Comparison of ENCODE assay signal across 8 cellular contexts in genomic region chr18:3297025-3297984, GRCh38. TPM values are rescaled to one million over a fixed set of nuclear protein-coding genes. Genes with fewer than 3 reads are reported as not detected.
DNase-seq lines count a peak whose midpoint lies in the region; ATAC-seq lines count a peak whose summit lies in the region.

No MANE protein-coding gene starts in this region.

- H3K9me2 ChIP-seq in GM23248 (ENCODE audit: insufficient read depth) = no peaks in the 10 kb centered on the region

- in situ Hi-C loops in GM23248 (cut with MboI) = loop anchor here (10.0 to 25.0 kb wide), 3 partner anchors 147 to 690 kb away; no protein-coding TSS in a partner anchor

- H3K9me3 ChIP-seq in ES-I3 (ENCODE audit: control insufficient read depth, insufficient read depth, low read length) = peaks cover 5% of the 10 kb centered on the region; the same call in 1 of the 2 replicates
- no peaks in the 10 kb centered on the region for H3K9me3 ChIP-seq in GM23248 (ENCODE audit: low read depth)
- peaks cover 2% of the 10 kb centered on the region for H3K9me3 ChIP-seq in aorta (ENCODE audit: control insufficient read depth, low read length)

- H3K9ac ChIP-seq in ES-I3 (ENCODE audit: low read depth, low read length) (peak overlapping the region; percentile 92), GM23248 (peak overlapping the region; percentile 53)

- peaks cover 11 to 14% (median 13%) of the 10 kb centered on the region in 3 donors for H3K4me1 Mint-ChIP-seq in T-cell

- no peaks in the 10 kb centered on the region; the same call in 1 of the 2 replicates for H3K4me1 ChIP-seq in ES-I3 (ENCODE audit: insufficient read depth, low read length)
- no peaks in the 10 kb centered on the region for H3K4me1 ChIP-seq in GM23248 (ENCODE audit: insufficient read depth)
- H3K4me1 ChIP-seq in aorta (ENCODE audit: control insufficient read depth in 1 of 2, insufficient read depth in 2 of 2, low read length in 2 of 2) = no peaks in the 10 kb centered on the region

- H3K9me3 Mint-ChIP-seq in T-cell = peaks cover 0 to 3% (median 1%) of the 10 kb centered on the region in 3 donors

- H3K27me3 Mint-ChIP-seq in T-cell = peaks cover 29 to 32% of the 10 kb centered on the region in 2 donors

- H2AFZ ChIP-seq in GM23248 = peak overlapping the region; percentile 74

- H3K4me3 ChIP-seq in GM23248 = peak overlapping the region; percentile 66
- H3K4me3 ChIP-seq in aorta (ENCODE audit: low read length in 2 of 2) = peak overlapping the region; percentile 35 to 51

- no peaks in the 10 kb centered on the region for H4K20me1 ChIP-seq in GM23248 (ENCODE audit: insufficient read depth)

- H3K36me3 ChIP-seq in ES-I3 (ENCODE audit: insufficient read depth, low read length) (peaks cover 5% of the 10 kb centered on the region; the same call in 1 of the 2 replicates), GM23248 (ENCODE audit: low read depth) (no peaks in the 10 kb centered on the region), aorta (ENCODE audit: control insufficient read depth in 1 of 2, insufficient read depth in 2 of 2, low read length in 1 of 2) (no peaks in the 10 kb centered on the region)

- H3K27ac Mint-ChIP-seq in T-cell = peak overlapping the region; percentile 82 to 90

- no peaks in the 10 kb centered on the region for H3K79me2 ChIP-seq in GM23248 (ENCODE audit: insufficient read depth)

- WGBS in GM23248 (ENCODE audit: low coverage in 1 of 2, low lambda C conversion rate in 2 of 2, missing lambda C conversion rate in 2 of 2), 2 experiments = 9% methylated on average over 16 to 18 of the region's 18 CpGs
- 5 to 6% methylated on average over 18 of the region's 18 CpGs for WGBS in aorta, 2 donors

- H3K27ac ChIP-seq in GM23248 (no peak overlapping the region), aorta (ENCODE audit: low read depth in 1 of 2, low read length in 2 of 2) (no peak overlapping the region)

- no peaks in the 10 kb centered on the region for H3K27me3 ChIP-seq in GM23248 (replicated peaks; ENCODE audit: insufficient read depth)
- no peaks in the 10 kb centered on the region for H3K27me3 ChIP-seq in aorta (ENCODE audit: control insufficient read depth in 1 of 2, insufficient read depth in 2 of 2, low read length in 1 of 2)

- H3K4me3 Mint-ChIP-seq in T-cell = peak overlapping the region; percentile 93 to 94 (median 94)

- DNase-seq in GM23248 (peak; percentile 78), LHCN-M2 (ENCODE audit: low read depth) (peak; percentile 85), T-cell (peak; percentile 84 to 95 (median 91)), amygdala (lab: John Stamatoyannopoulos, UW) (peak in 55 of 56 donors; percentile 6 to 87 (median 57)), hippocampal formation (lab: John Stamatoyannopoulos, UW) (peak; percentile 10 to 52), renal cortical epithelial cell (ENCODE audit: low read depth) (peak; percentile 92), aorta (peak; percentile 91 to 93)

- CTCF ChIA-PET in T-cell (lab: Charles Lee) = interaction anchor here (0.6 to 2.3 kb wide), 43 partner anchors 8 to 370 kb away, joined by 3 to 31 read pairs (median 4); no protein-coding TSS in a partner anchor

- ATAC-seq in T-cell (replicated peaks in 1 of 4) (peak; percentile 95 to 100 (median 98)), aorta (ENCODE audit: low FRiP score) (peak; percentile 88)

- H3K4me2 ChIP-seq in GM23248 (ENCODE audit: unreplicated experiment) = peak overlapping the region; percentile 33

- intact Hi-C loops in aorta (cut with DNase I) = no loop called here

- POLR2A ChIA-PET in T-cell (lab: Charles Lee) = interaction anchor here (0.5 to 1.2 kb wide), 10 partner anchors 116 to 354 kb away, joined by 3 to 11 read pairs (median 4); no protein-coding TSS in a partner anchor

- H3F3A ChIP-seq in GM23248 (ENCODE audit: insufficient read depth) = no peaks in the 10 kb centered on the region

- peaks cover 8% of the 10 kb centered on the region for H3K36me3 Mint-ChIP-seq in T-cell

RNA-seq across cellular contexts. Expression of gene MYL12B, which starts 35.4 kb away (rescaled TPM):
- total RNA-seq in GM23248 (2014; rRNA removed; shearing (Covaris generic)) = 608 and 614 TPM in 2 replicates
- polyA plus RNA-seq in GM23248 (2016; fragmentation: Nextera tagmentation; extraction: Ambion mirVana) (1,218 and 1,219 TPM in 2 replicates), aorta (100 to 1,000 TPM; 434 to 661 TPM)
- total RNA-seq in LHCN-M2 (2014; rRNA removed) (378 and 399 TPM in 2 replicates), T-cell (100 to 1,000 TPM; 159 to 241 (median 206) TPM), renal cortical epithelial cell (689 and 1,114 TPM in 2 replicates), aorta (100 to 1,000 TPM; 259 to 324 TPM)
- 781 TPM for polyA plus RNA-seq in LHCN-M2 (2012)

RNA-seq across cellular contexts. Expression of gene MYL12A, which starts 49.7 kb away (rescaled TPM):
- total RNA-seq in GM23248 (2014; rRNA removed; shearing (Covaris generic)) = 748 and 789 TPM in 2 replicates
- 1,649 and 1,670 TPM in 2 replicates for polyA plus RNA-seq in GM23248 (2016; fragmentation: Nextera tagmentation; extraction: Ambion mirVana)
- total RNA-seq in LHCN-M2 (2014; rRNA removed) = 648 and 690 TPM in 2 replicates
- polyA plus RNA-seq in LHCN-M2 (2012) = 931 TPM
- total RNA-seq in T-cell = 100 to 1,000 TPM; 390 to 456 (median 437) TPM
- 907 and 2,004 TPM in 2 replicates for total RNA-seq in renal cortical epithelial cell
- total RNA-seq in aorta = 100 to 1,000 TPM; 414 to 848 TPM
- 100 to 1,000 TPM; 563 to 759 TPM for polyA plus RNA-seq in aorta

Comparison
In these comparisons a context has a peak if more than half of its experiments do, and no peak if none do; other contexts are left out.
1. DNase-seq: peak in every context shown above with its lines; median percentile 92 in renal cortical epithelial cell; 92 in aorta; 91 in T-cell; 85 in LHCN-M2; 78 in GM23248; 57 in amygdala; 31 in hippocampal formation.